8 cellular contexts compared by ENCODE assay signal in the genomic region with DNA sequence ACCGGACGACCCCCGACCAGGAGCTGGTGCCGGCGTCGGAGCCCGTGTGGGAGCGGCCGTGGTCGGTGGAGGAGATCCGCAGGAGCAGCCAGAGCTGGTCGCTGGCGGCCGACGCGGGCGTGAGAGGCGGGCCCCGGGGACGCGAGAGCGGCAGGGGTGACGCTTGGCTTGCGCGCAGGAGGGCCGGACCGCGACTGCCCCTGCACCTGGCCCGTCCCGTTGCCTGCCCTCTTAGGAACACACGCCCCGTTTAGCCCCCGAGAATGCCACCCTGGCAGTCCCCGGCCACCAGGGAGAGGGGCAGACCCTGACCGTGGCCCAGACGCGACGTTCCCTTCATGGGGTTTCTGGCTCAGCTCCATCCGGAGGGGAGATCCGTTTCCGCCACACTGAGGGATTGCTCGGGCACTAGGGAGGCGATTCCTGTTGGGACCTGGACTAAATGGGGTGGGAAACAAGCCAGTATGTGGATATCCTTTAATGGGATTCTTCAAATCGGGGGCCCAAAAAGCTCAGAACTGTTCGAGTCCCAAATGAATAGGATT. TPM values are rescaled to one million over a fixed set of nuclear protein-coding genes. Genes with fewer than 3 reads are reported as not detected.
DNase-seq lines count a peak whose midpoint lies in the region; ATAC-seq and TF ChIP-seq lines count a peak whose summit lies in the region.
"Not testable (repeated sequence)": the region's sequence is repeated elsewhere in the genome, so short reads cannot be mapped to it uniquely, and the experiment has no call there.

No MANE protein-coding gene starts in this region.

- ATAC-seq in GM21390 (IDR thresholded peaks at IDR 0.05; ENCODE audit: unreplicated experiment) (peak; percentile 57), HG03066 (IDR thresholded peaks at IDR 0.05; ENCODE audit: low read depth, unreplicated experiment) (peak; percentile 55)
- ATAC-seq in stimulated activated naive CD8-positive, alpha-beta T cell treated with anti-CD3 and anti-CD28 coated beads, Interleukin-15, amount 100 ng/mL, for 72 hours = peak; percentile 68

- CTCF ChIA-PET in Caco-2 (lab: Charles Lee); PC-9 (lab: Charles Lee): not testable (repeated sequence)

- H3K9ac ChIP-seq in adipocyte (ENCODE audit: low read length) (peak overlapping the region; percentile 86), mucosa of rectum (ENCODE audit: low read depth in 1 of 2, low read length in 2 of 2) (peak overlapping the region; percentile 48 to 70)

- H3K4me2 ChIP-seq in PC-9 = peak overlapping the region; percentile 80

- not testable (repeated sequence) for H3K4me1 ChIP-seq in Caco-2; adipocyte (ENCODE audit: control insufficient read depth, insufficient read depth, low read length); mucosa of rectum (ENCODE audit: control insufficient read depth in 2 of 2, insufficient read depth in 2 of 2, low read length in 2 of 2)
- H3K4me1 ChIP-seq in PC-9 (replicated peaks; ENCODE audit: insufficient read depth) = peaks cover 10% of the 10 kb centered on the region

- H3K27me3 ChIP-seq in Caco-2 (replicated peaks; ENCODE audit: control insufficient read depth, insufficient read depth, low read length); PC-9 (ENCODE audit: insufficient read depth, low read depth); adipocyte (replicated peaks; ENCODE audit: control insufficient read depth, insufficient read depth, low read length); mucosa of rectum (ENCODE audit: control insufficient read depth in 2 of 2, insufficient read depth in 2 of 2, low read length in 2 of 2): not testable (repeated sequence)

- H3K4me1 Mint-ChIP-seq in Caco-2 (ENCODE audit: low read depth, unreplicated experiment) = not testable (repeated sequence)
- H3K4me1 Mint-ChIP-seq in stimulated activated naive CD8-positive, alpha-beta T cell treated with anti-CD3 and anti-CD28 coated beads, Interleukin-15, amount 100 ng/mL, for 72 hours = peaks cover 13% of the 10 kb centered on the region

- peaks cover 17% of the 10 kb centered on the region for H3K36me3 Mint-ChIP-seq in Caco-2 (ENCODE audit: insufficient read depth, unreplicated experiment)

- not testable (repeated sequence) for H3K9me3 ChIP-seq in Caco-2; PC-9 (ENCODE audit: insufficient read depth, low read depth); adipocyte (ENCODE audit: control insufficient read depth, low read length); mucosa of rectum (ENCODE audit: control insufficient read depth in 2 of 2, low read length in 2 of 2)

- not testable (repeated sequence) for H3K36me3 ChIP-seq in Caco-2 (ENCODE audit: control insufficient read depth, insufficient read depth, low read length); PC-9 (ENCODE audit: low read depth); adipocyte (ENCODE audit: control insufficient read depth, insufficient read depth, low read length, severe bottlenecking); mucosa of rectum (ENCODE audit: control insufficient read depth in 2 of 2, insufficient read depth in 2 of 2, low read length in 2 of 2)

- H4K20me1 ChIP-seq in PC-9 (ENCODE audit: insufficient read depth) = not testable (repeated sequence)

- H3K27ac ChIP-seq in PC-9 = not testable (repeated sequence)
- H3K27ac ChIP-seq in mucosa of rectum (ENCODE audit: low read depth in 2 of 2, low read length in 2 of 2) = peak overlapping the region; percentile 77 to 82

- not testable (repeated sequence) for TF ChIP-seq CTCF in Caco-2 (IDR thresholded peaks at IDR 0.05; ENCODE audit: insufficient read depth in 1 of 2, low read depth in 1 of 2, low read length in 1 of 2, severe bottlenecking in 1 of 2, unreplicated experiment in 1 of 2); PC-9 (conservative IDR thresholded peaks at IDR 0.05); fibroblast of the aortic adventitia (IDR thresholded peaks at IDR 0.05; ENCODE audit: insufficient read depth, low read length)

- intact Hi-C loops in Caco-2 (cut with micrococcal nuclease; ENCODE audit: unreplicated experiment); PC-9 (cut with micrococcal nuclease; ENCODE audit: unreplicated experiment): not testable (repeated sequence)

- POLR2A ChIA-PET in Caco-2 (lab: Charles Lee); PC-9 (lab: Charles Lee; ENCODE audit: unreplicated experiment): not testable (repeated sequence)

- H3K79me2 ChIP-seq in PC-9 (ENCODE audit: low read depth) = not testable (repeated sequence)

- not testable (repeated sequence) for H3K9me3 Mint-ChIP-seq in Caco-2 (ENCODE audit: unreplicated experiment); stimulated activated naive CD8-positive, alpha-beta T cell treated with anti-CD3 and anti-CD28 coated beads, Interleukin-15, amount 100 ng/mL, for 72 hours

- H3F3A ChIP-seq in PC-9 (ENCODE audit: insufficient read depth, low read depth) = not testable (repeated sequence)

- not testable (repeated sequence) for DNase-seq in Caco-2; adipocyte (ENCODE audit: low read depth); fibroblast of the aortic adventitia (ENCODE audit: low read depth)
- DNase-seq in PC-9 = peak in 1 of 2 experiments; percentile 29
- peak; percentile 2 to 10 for DNase-seq in stimulated activated naive CD8-positive, alpha-beta T cell treated with anti-CD3 and anti-CD28 coated beads, Interleukin-15, amount 100 ng/mL, for 72 hours

- not testable (repeated sequence) for BruUV-seq in Caco-2 (replicated peaks; lab: Mats Ljungman, UMichigan); PC-9 (replicated peaks; lab: Mats Ljungman, UMichigan)

- not testable (repeated sequence) for H3K27me3 Mint-ChIP-seq in Caco-2 (ENCODE audit: insufficient read depth, unreplicated experiment); stimulated activated naive CD8-positive, alpha-beta T cell treated with anti-CD3 and anti-CD28 coated beads, Interleukin-15, amount 100 ng/mL, for 72 hours

- peak overlapping the region; percentile 91 for H3K4me3 ChIP-seq in Caco-2 (ENCODE audit: low read depth, low read length)
- H3K4me3 ChIP-seq in PC-9 = peak overlapping the region; percentile 93
- H3K4me3 ChIP-seq in adipocyte (ENCODE audit: low read length) = peak overlapping the region; percentile 81
- H3K4me3 ChIP-seq in fibroblast of the aortic adventitia (ENCODE audit: low read depth, low read length) = peak overlapping the region; percentile 71
- peak overlapping the region; percentile 73 to 77 for H3K4me3 ChIP-seq in mucosa of rectum (ENCODE audit: low read length in 2 of 2)

- peak overlapping the region; percentile 82 for H3K4me3 Mint-ChIP-seq in Caco-2 (ENCODE audit: unreplicated experiment)
- H3K4me3 Mint-ChIP-seq in stimulated activated naive CD8-positive, alpha-beta T cell treated with anti-CD3 and anti-CD28 coated beads, Interleukin-15, amount 100 ng/mL, for 72 hours = peak overlapping the region; percentile 80 to 87

- not testable (repeated sequence) for H3K9me2 ChIP-seq in PC-9 (ENCODE audit: insufficient read depth)

- H3K27ac Mint-ChIP-seq in Caco-2 (ENCODE audit: unreplicated experiment) = peak overlapping the region; percentile 63
- peak overlapping the region; percentile 65 to 98 for H3K27ac Mint-ChIP-seq in stimulated activated naive CD8-positive, alpha-beta T cell treated with anti-CD3 and anti-CD28 coated beads, Interleukin-15, amount 100 ng/mL, for 72 hours

- H2AFZ ChIP-seq in PC-9 = peak overlapping the region; percentile 94

RNA-seq across cellular contexts. Expression of gene WASHC2C, which starts 0.4 kb away (rescaled TPM):
- 46.1 and 48.1 TPM in 2 replicates for total RNA-seq in Caco-2 (2022)
- total RNA-seq in PC-9 (2021) = 25.6 and 34.2 TPM in 2 replicates
- 26.7 and 170 TPM in 2 replicates for total RNA-seq in fibroblast of the aortic adventitia (ENCODE audit: low replicate concordance)

RNA-seq across cellular contexts. Expression of gene ZFAND4, which starts 54.9 kb away (rescaled TPM):
- total RNA-seq in Caco-2 (2022) (8.8 and 9.3 TPM in 2 replicates), PC-9 (2021) (3.5 and 4.4 TPM in 2 replicates), fibroblast of the aortic adventitia (ENCODE audit: low replicate concordance) (2.6 and 9.1 TPM in 2 replicates)
